In genomic region chrX:70452143-70452733, GRCh38 we compare ENCODE assay signal across 8 cellular contexts. TPM values are rescaled to one million over a fixed set of nuclear protein-coding genes. Genes with fewer than 3 reads are reported as not detected.
DNase-seq lines count a peak whose midpoint lies in the region; TF ChIP-seq lines count a peak whose summit lies in the region.

No MANE protein-coding gene starts in this region.

- H3K4me1 ChIP-seq in colonic mucosa: no peaks in the 10 kb centered on the region

- H3K27ac ChIP-seq in colonic mucosa: peak overlapping the region; percentile 63

- no peaks in the 10 kb centered on the region for H3K27me3 ChIP-seq in colonic mucosa

- TF ChIP-seq CTCF in colonic mucosa (IDR thresholded peaks at IDR 0.05) (peak; percentile 49), lower leg skin (IDR thresholded peaks at IDR 0.05) (no peak)

- peak overlapping the region; percentile 64 to 73 for H3K9ac ChIP-seq in colonic mucosa (ENCODE audit: low read depth in 2 of 2, low read length in 2 of 2)

- peak; percentile 60 for DNase-seq in Daoy (ENCODE audit: low read depth)
- DNase-seq in H4 (ENCODE audit: low spot score): peak; percentile 30
- peak; percentile 13 for DNase-seq in NCI-H1048 (lab: John Stamatoyannopoulos, UW)
- DNase-seq in activated CD4-positive, CD25-positive, alpha-beta regulatory T cell (lab: John Stamatoyannopoulos, UW): peak; percentile 4 to 44 (median 18)
- peak; percentile 69 for DNase-seq in colonic mucosa
- no peak for DNase-seq in lower leg skin (ENCODE audit: low spot score in 2 of 2)
- DNase-seq in stimulated activated CD8-positive, alpha-beta memory T cell treated with anti-CD3 and anti-CD28 coated beads, Interleukin-7, amount 100 ng/mL, for 24 hours (ENCODE audit: low read depth): peak; percentile 26
- DNase-seq in GDM1 (lab: John Stamatoyannopoulos, UW): no peak

- no peaks in the 10 kb centered on the region for H3K9me3 ChIP-seq in colonic mucosa

- 1 to 24% methylated on average over 9 to 23 of the region's 39 CpGs for WGBS in lower leg skin, 2 donors

- no peak for TF ChIP-seq POLR2A in lower leg skin (IDR thresholded peaks at IDR 0.05)

- intact Hi-C loops in colonic mucosa (cut with DNase I) (loop anchor here (5.0 to 10.0 kb wide), 2 partner anchors 100 to 213 kb away; no protein-coding TSS in a partner anchor), lower leg skin (cut with DNase I; ENCODE audit: low total_unique reads) (no loop called here)

- H3K36me3 ChIP-seq in colonic mucosa: no peaks in the 10 kb centered on the region

- H3K4me3 ChIP-seq in colonic mucosa (peak overlapping the region; percentile 36), lower leg skin (ENCODE audit: low read depth, poor library complexity, severe bottlenecking) (peak overlapping the region; percentile 20)

RNA-seq across cellular contexts. Expression of gene DLG3, which starts 7.6 kb away (rescaled TPM):
- total RNA-seq in Daoy (2014; rRNA removed; shearing (Covaris generic)): 5.9 and 10.1 TPM in 2 replicates
- total RNA-seq in H4 (2014; rRNA removed; shearing (Covaris generic)): 2.8 and 6.5 TPM in 2 replicates
- total RNA-seq in colonic mucosa (10 to 100 TPM; 68.9 to 78.9 TPM), lower leg skin (10 to 100 TPM; 26.1 to 40.2 (median 35.9) TPM)

RNA-seq across cellular contexts. Expression of gene GDPD2, which starts 29.1 kb away (rescaled TPM):
- total RNA-seq in Daoy (2014; rRNA removed; shearing (Covaris generic)): not detected in 2 replicates
- total RNA-seq in H4 (2014; rRNA removed; shearing (Covaris generic)): not detected in 2 replicates
- total RNA-seq in colonic mucosa (10 to 100 TPM in 1 of 2 donors, 1 to 10 TPM in 1; 5.0 to 15.3 TPM), lower leg skin (10 to 100 TPM; 12.8 to 32.9 (median 22.8) TPM)

Comparison
In these comparisons a context has a peak if more than half of its experiments do, and no peak if none do; other contexts are left out.
1. DNase-seq: peak in Daoy (single experiment), H4 (single experiment), NCI-H1048 (single experiment), activated CD4-positive, CD25-positive, alpha-beta regulatory T cell (4 of 4), colonic mucosa (single experiment) and stimulated activated CD8-positive, alpha-beta memory T cell treated with anti-CD3 and anti-CD28 coated beads, Interleukin-7, amount 100 ng/mL, for 24 hours (single experiment); none in lower leg skin (0 of 2) and GDM1 (single experiment).